Comparison of ENCODE assay signal across 10 cellular contexts in genomic region chrX:13091111-13091765, GRCh38. TPM values are rescaled to one million over a fixed set of nuclear protein-coding genes. Genes with fewer than 3 reads are reported as not detected.
DNase-seq lines count a peak whose midpoint lies in the region; ATAC-seq and TF ChIP-seq lines count a peak whose summit lies in the region.
"Had no signal": no experiment of that assay in that cellular context is flagged by ENCODE, and none has a peak within 500 bp of the region (broad histone marks: within the 10 kb centered on the region; RNA-seq: fewer than 3 reads in every experiment).

No MANE protein-coding gene starts in this region.

- peaks cover 35% of the 10 kb centered on the region for H3K4me1 ChIP-seq in hepatocyte (ENCODE audit: insufficient read depth)
- H3K4me1 ChIP-seq in thoracic aorta (ENCODE audit: control insufficient read depth in 1 of 2, low read depth in 2 of 2), result peaks cover 7 to 32% of the 10 kb centered on the region in 2 donors

- H2AFZ ChIP-seq in hepatocyte, result peak overlapping the region; percentile 37

- H3K27ac ChIP-seq in VCaP, result peak overlapping the region; percentile 66
- H3K27ac ChIP-seq in hepatocyte, result peak overlapping the region; percentile 85
- H3K27ac ChIP-seq in thoracic aorta, result peak overlapping the region; percentile 58 to 79
- H3K27ac ChIP-seq: epithelial cell of prostate had no signal

- no peak for ATAC-seq in thoracic aorta (ENCODE audit: insufficient number of reproducible peaks, low FRiP score, low read depth)

- H3K4me3 Mint-ChIP-seq in activated CD4-positive, alpha-beta T cell treated with anti-CD3 and anti-CD28 coated beads, Interleukin-2, amount 10 ng/mL, durations not matched to agents 7 days and 5 days, result peak overlapping the region; percentile 42

- H3K79me2 ChIP-seq in hepatocyte, result no peaks in the 10 kb centered on the region

- H3K27me3 ChIP-seq in hepatocyte (no peaks in the 10 kb centered on the region), thoracic aorta (replicated peaks; ENCODE audit: insufficient read depth) (no peaks in the 10 kb centered on the region)

- no peak for TF ChIP-seq CTCF in VCaP (conservative IDR thresholded peaks at IDR 0.05)
- no peak for TF ChIP-seq CTCF in hepatocyte (IDR thresholded peaks at IDR 0.05; ENCODE audit: poor library complexity)
- no peak for TF ChIP-seq CTCF in thoracic aorta (IDR thresholded peaks at IDR 0.05)

- POLR2A ChIA-PET in activated CD4-positive, alpha-beta T cell treated with anti-CD3 and anti-CD28 coated beads, Interleukin-2, amount 10 ng/mL, durations not matched to agents 7 days and 5 days (lab: Charles Lee), result interaction anchor here (0.5 to 3.0 kb wide), 4 partner anchors 88 to 144 kb away, joined by 3 to 36 read pairs (median 4); no protein-coding TSS in a partner anchor

- DNase-seq in activated CD4-positive, alpha-beta T cell treated with anti-CD3 and anti-CD28 coated beads, Interleukin-2, amount 10 ng/mL, durations not matched to agents 7 days and 5 days, result peak; percentile 59
- DNase-seq in activated CD4-positive, alpha-beta T cell treated with anti-CD3 and anti-CD28 coated beads for 1 hour, result no peak
- no peak for DNase-seq in hepatocyte (ENCODE audit: low spot score)
- no peak for DNase-seq in thoracic aorta (ENCODE audit: low spot score)
- no peak for DNase-seq in RPMI8226
- DNase-seq in stimulated activated CD4-positive, alpha-beta T cell treated with anti-CD3 and anti-CD28 coated beads, Interleukin-2, amount 100 ng/mL, for 24 hours, result no peak
- DNase-seq in cerebellum (ENCODE audit: low spot score), result no peak

- CTCF ChIA-PET in activated CD4-positive, alpha-beta T cell treated with anti-CD3 and anti-CD28 coated beads, Interleukin-2, amount 10 ng/mL, durations not matched to agents 7 days and 5 days (lab: Charles Lee), result interaction anchor here (0.6 to 16.4 kb wide), 14 partner anchors 10 to 397 kb away, joined by 3 to 137 read pairs (median 5); partner anchors contain the start of gene TMSB4X

- H3K36me3 ChIP-seq in hepatocyte (replicated peaks; ENCODE audit: insufficient read depth, low read depth), result no peaks in the 10 kb centered on the region
- H3K36me3 ChIP-seq in thoracic aorta, result no peaks in the 10 kb centered on the region

- peaks cover 86% of the 10 kb centered on the region for H3K4me1 Mint-ChIP-seq in activated CD4-positive, alpha-beta T cell treated with anti-CD3 and anti-CD28 coated beads, Interleukin-2, amount 10 ng/mL, durations not matched to agents 7 days and 5 days

- H3K9me3 Mint-ChIP-seq in activated CD4-positive, alpha-beta T cell treated with anti-CD3 and anti-CD28 coated beads, Interleukin-2, amount 10 ng/mL, durations not matched to agents 7 days and 5 days, result no peaks in the 10 kb centered on the region

- 56% methylated on average over 6 of the region's 6 CpGs for WGBS in hepatocyte (ENCODE audit: low lambda C conversion rate, missing lambda C conversion rate)

- H3K36me3 Mint-ChIP-seq in activated CD4-positive, alpha-beta T cell treated with anti-CD3 and anti-CD28 coated beads, Interleukin-2, amount 10 ng/mL, durations not matched to agents 7 days and 5 days (ENCODE audit: low read depth), result peaks cover 2% of the 10 kb centered on the region

- H4K20me1 ChIP-seq in hepatocyte (ENCODE audit: insufficient read depth, poor library complexity, severe bottlenecking), result no peaks in the 10 kb centered on the region

- H3K4me2 ChIP-seq in hepatocyte, result peak overlapping the region; percentile 55

- peak overlapping the region; percentile 89 for H3K27ac Mint-ChIP-seq in activated CD4-positive, alpha-beta T cell treated with anti-CD3 and anti-CD28 coated beads, Interleukin-2, amount 10 ng/mL, durations not matched to agents 7 days and 5 days

- H3K9me2 ChIP-seq in hepatocyte (replicated peaks; ENCODE audit: insufficient read depth), result no peaks in the 10 kb centered on the region

- H3K4me3 ChIP-seq in hepatocyte (no peak overlapping the region), thoracic aorta (peak overlapping the region; percentile 44)

- H3K27me3 Mint-ChIP-seq in activated CD4-positive, alpha-beta T cell treated with anti-CD3 and anti-CD28 coated beads, Interleukin-2, amount 10 ng/mL, durations not matched to agents 7 days and 5 days, result no peaks in the 10 kb centered on the region

- H3K9me3 ChIP-seq in hepatocyte (ENCODE audit: low read depth) (no peaks in the 10 kb centered on the region), thoracic aorta (no peaks in the 10 kb centered on the region)

RNA-seq across cellular contexts. Expression of gene FAM9C, which starts 46.8 kb away (rescaled TPM):
- total RNA-seq in activated CD4-positive, alpha-beta T cell treated with anti-CD3 and anti-CD28 coated beads, Interleukin-2, amount 10 ng/mL, durations not matched to agents 7 days and 5 days, result not detected
- total RNA-seq in hepatocyte, result not detected in 2 replicates
- not detected in 2 replicates for polyA plus RNA-seq in hepatocyte
- total RNA-seq in thoracic aorta, result not detected
- not detected for total RNA-seq in cerebellum
- total RNA-seq: T-helper 2 cell treated with Interferon-gamma antibody and Interleukin-4, amounts not matched to agents 100 ng/mL and 5 ng/mL, for 36 hours had no signal
